9 cellular contexts compared by ENCODE assay signal in the genomic region with DNA sequence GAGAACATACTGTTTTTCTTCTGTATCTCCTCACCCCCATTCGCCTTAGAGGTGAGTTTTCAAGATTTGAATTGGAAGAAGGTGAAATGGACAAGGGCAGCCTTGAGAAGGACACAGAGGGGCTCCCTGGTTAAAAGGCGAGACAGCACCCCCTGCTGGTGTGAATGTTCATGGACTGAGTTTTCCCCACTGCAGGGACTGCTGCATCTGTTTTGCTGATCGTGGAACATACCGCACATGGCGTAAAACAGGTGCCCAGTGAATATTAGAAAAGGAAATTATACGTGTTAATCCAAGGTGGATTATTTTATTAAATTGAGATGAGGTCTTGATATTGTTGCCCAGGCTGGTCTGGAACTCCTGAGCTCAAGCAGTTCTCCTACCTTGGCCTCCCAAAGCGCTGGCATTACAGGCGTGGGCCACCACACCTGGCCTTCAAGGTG. TPM values are rescaled to one million over a fixed set of nuclear protein-coding genes. Genes with fewer than 3 reads are reported as not detected.
DNase-seq lines count a peak whose midpoint lies in the region; ATAC-seq, FAIRE-seq and TF ChIP-seq lines count a peak whose summit lies in the region.
"Had no signal": no experiment of that assay in that cellular context is flagged by ENCODE, and none has a peak within 500 bp of the region (broad histone marks: within the 10 kb centered on the region; RNA-seq: fewer than 3 reads in every experiment).

No MANE protein-coding gene starts in this region.

- no peak for ATAC-seq in HG03457 (IDR thresholded peaks at IDR 0.05; ENCODE audit: unreplicated experiment)

- H3K4me3 ChIP-seq in bronchial epithelial cell (ENCODE audit: low read depth, low read length): no peak overlapping the region

- TF ChIP-seq CTCF in bronchial epithelial cell (IDR thresholded peaks at IDR 0.05; ENCODE audit: insufficient read depth, low read length, severe bottlenecking): peak; percentile 83

- peaks cover 20% of the 10 kb centered on the region for H3K36me3 ChIP-seq in bronchial epithelial cell (ENCODE audit: control insufficient read depth, insufficient read depth, low read length)

- no peaks in the 10 kb centered on the region for H3K27me3 ChIP-seq in bronchial epithelial cell (ENCODE audit: control insufficient read depth, insufficient read depth, low read length)

- FAIRE-seq in bronchial epithelial cell (lab: Jason Lieb, UNC): no peak
- FAIRE-seq: G401.6 had no signal

- peak; percentile 55 for DNase-seq in NCI-H1436 (lab: John Stamatoyannopoulos, UW)
- DNase-seq in NCI-H1436 treated with DMSO at 0.1 percent for 48 hours (lab: John Stamatoyannopoulos, UW): no peak
- peak; percentile 10 for DNase-seq in NCI-H2107 (lab: John Stamatoyannopoulos, UW)
- peak; percentile 34 to 75 (median 56) for DNase-seq in activated CD4-positive, CD25-positive, alpha-beta regulatory T cell (lab: John Stamatoyannopoulos, UW)
- DNase-seq in bronchial epithelial cell (ENCODE audit: low read depth): peak; percentile 50
- DNase-seq in kidney glomerular epithelial cell (lab: John Stamatoyannopoulos, UW): peak; percentile 5
- peak; percentile 57 for DNase-seq in stimulated activated CD4-positive, alpha-beta T cell treated with anti-CD3 and anti-CD28 coated beads, Interleukin-2, amount 100 ng/mL, for 4 hours (ENCODE audit: low read depth)

RNA-seq across cellular contexts. Expression of a gene that starts 54.5 kb away (rescaled TPM):
- 64.9 and 74.2 TPM in 2 replicates for total RNA-seq in bronchial epithelial cell
